In genomic region chr6:42898891-42899361, GRCh38 we compare ENCODE assay signal across 8 cellular contexts. TPM values are rescaled to one million over a fixed set of nuclear protein-coding genes. Genes with fewer than 3 reads are reported as not detected.
DNase-seq lines count a peak whose midpoint lies in the region; ATAC-seq lines count a peak whose summit lies in the region.

No MANE protein-coding gene starts in this region.

- H3K4me1 Mint-ChIP-seq in T-cell: peaks cover 7 to 13% (median 11%) of the 10 kb centered on the region in 3 donors
- peaks cover 4 to 12% of the 10 kb centered on the region in 2 donors for H3K4me1 Mint-ChIP-seq in immature natural killer cell

- H3K9me3 Mint-ChIP-seq in T-cell (no peaks in the 10 kb centered on the region), immature natural killer cell (no peaks in the 10 kb centered on the region)

- CTCF ChIA-PET in T-cell (lab: Charles Lee): interaction anchor here in 1 of 2 donors (1.0 to 1.2 kb wide), 2 partner anchors 19 to 237 kb away, joined by 3 to 10 read pairs; partner anchors contain the start of gene RPL7L1

- H3K27me3 Mint-ChIP-seq in T-cell (no peaks in the 10 kb centered on the region), immature natural killer cell (ENCODE audit: low read depth in 3 of 3) (no peaks in the 10 kb centered on the region)

- POLR2A ChIA-PET in T-cell (lab: Charles Lee): no interaction called here

- H3K4me3 Mint-ChIP-seq in T-cell: no peak overlapping the region
- H3K4me3 Mint-ChIP-seq in immature natural killer cell: no peak overlapping the region

- H3K27ac Mint-ChIP-seq in T-cell (peak overlapping the region in 1 of 2 donors; percentile 64), immature natural killer cell (no peak overlapping the region)

- DNase-seq in GDM1 (lab: John Stamatoyannopoulos, UW) (peak; percentile 51), NCI-H146 treated with DMSO at 0.1 percent for 48 hours (lab: John Stamatoyannopoulos, UW; ENCODE audit: unreplicated experiment) (peak; percentile 66), T-cell (peak; percentile 27 to 75 (median 59)), amygdala (lab: John Stamatoyannopoulos, UW) (peak in 41 of 56 donors; percentile 5 to 90 (median 37)), immature natural killer cell (peak; percentile 62 to 73 (median 64))
- peak; percentile 28 to 62 for DNase-seq in stimulated activated CD4-positive, alpha-beta T cell treated with anti-CD3 and anti-CD28 coated beads, Interleukin-15, amount 100 ng/mL, for 48 hours (ENCODE audit: low read depth in 2 of 2)

- ATAC-seq in T-cell (replicated peaks in 1 of 4): no peak
- ATAC-seq in HG03280 (IDR thresholded peaks at IDR 0.05; ENCODE audit: unreplicated experiment): no peak
- no peak for ATAC-seq in HG02885 (IDR thresholded peaks at IDR 0.05; ENCODE audit: poor library complexity, unreplicated experiment)

- H3K36me3 Mint-ChIP-seq in T-cell: no peaks in the 10 kb centered on the region
- H3K36me3 Mint-ChIP-seq in immature natural killer cell: no peaks in the 10 kb centered on the region

RNA-seq across cellular contexts. Expression of gene PTCRA, which starts 16.9 kb away (rescaled TPM):
- total RNA-seq in T-cell: under 1 TPM in 1 of 5 donors, not detected in 4; 0.53 TPM
- polyA plus RNA-seq in immature natural killer cell: 1 to 10 TPM in 1 of 3 donors, under 1 TPM in 1, not detected in 1; 0.62 to 3.1 TPM

RNA-seq across cellular contexts. Expression of gene RPL7L1, which starts 19.5 kb away (rescaled TPM):
- total RNA-seq in T-cell: 10 to 100 TPM; 62.5 to 89.2 (median 81.3) TPM
- polyA plus RNA-seq in immature natural killer cell: 10 to 100 TPM; 42.4 to 90.8 (median 50.5) TPM

RNA-seq across cellular contexts. Expression of gene CNPY3, which starts 30.4 kb away (rescaled TPM):
- total RNA-seq in T-cell: 10 to 100 TPM; 51.2 to 86.2 (median 79.4) TPM
- 100 to 1,000 TPM in 2 of 3 donors, 10 to 100 TPM in 1; 92.9 to 129 (median 119) TPM for polyA plus RNA-seq in immature natural killer cell
